Comparison of ENCODE assay signal across 10 cellular contexts in genomic region chr6:98880486-98880885, GRCh38. TPM values are rescaled to one million over a fixed set of nuclear protein-coding genes. Genes with fewer than 3 reads are reported as not detected.
A peak's percentile ranks its signal among the peaks of the same experiment; 100 is the strongest.
DNase-seq lines count a peak whose midpoint lies in the region; ATAC-seq and TF ChIP-seq lines count a peak whose summit lies in the region.
"Had no signal": no experiment of that assay in that cellular context is flagged by ENCODE, and none has a peak within 500 bp of the region (broad histone marks: within the 10 kb centered on the region; RNA-seq: fewer than 3 reads in every experiment).

No MANE protein-coding gene starts in this region.

- no peak for TF ChIP-seq CTCF in tibial nerve (IDR thresholded peaks at IDR 0.05)
- TF ChIP-seq CTCF in transverse colon (IDR thresholded peaks at IDR 0.05): no peak

- H3K4me3 ChIP-seq in tibial nerve (no peak overlapping the region), transverse colon (no peak overlapping the region)

- H3K4me1 ChIP-seq in tibial nerve: peaks cover 0 to 11% (median 0%) of the 10 kb centered on the region in 4 donors
- no peaks in the 10 kb centered on the region for H3K4me1 ChIP-seq in transverse colon

- no peaks in the 10 kb centered on the region for H3K27me3 ChIP-seq in tibial nerve
- no peaks in the 10 kb centered on the region for H3K27me3 ChIP-seq in transverse colon

- peak; percentile 14 for DNase-seq in NCI-H774 (lab: John Stamatoyannopoulos, UW)
- no peak for DNase-seq in ureter (ENCODE audit: low spot score)
- DNase-seq in tibial nerve (ENCODE audit: low spot score in 2 of 2): no peak
- DNase-seq in NCI-H1092 treated with DMSO at 0.1 percent for 48 hours (lab: John Stamatoyannopoulos, UW): no peak
- DNase-seq in transverse colon: no peak
- DNase-seq: islet precursor cell had no signal

- in situ Hi-C loops in transverse colon (cut with MboI; ENCODE audit: low pct_ligation_motif_present in 1 of 4, low pct_unique_long_range_greater_than_20kb in 1 of 4, low sequenced_read_pairs in 3 of 4): no loop called here

- no peak for TF ChIP-seq POLR2A in tibial nerve (IDR thresholded peaks at IDR 0.05)
- TF ChIP-seq POLR2A in transverse colon (IDR thresholded peaks at IDR 0.05): no peak

- TF ChIP-seq EP300 in tibial nerve (IDR thresholded peaks at IDR 0.05) (no peak), transverse colon (IDR thresholded peaks at IDR 0.05; ENCODE audit: low read depth) (no peak)

- H3K27ac ChIP-seq in tibial nerve: no peak overlapping the region
- no peak overlapping the region for H3K27ac ChIP-seq in transverse colon

- H3K36me3 ChIP-seq in tibial nerve: peaks cover 0 to 32% (median 0%) of the 10 kb centered on the region in 3 donors
- H3K36me3 ChIP-seq in transverse colon: peaks cover 0 to 12% (median under 1%) of the 10 kb centered on the region in 4 donors

- H3K9me3 ChIP-seq in tibial nerve (no peaks in the 10 kb centered on the region), transverse colon (no peaks in the 10 kb centered on the region)

- ATAC-seq in GM18508 (IDR thresholded peaks at IDR 0.05; ENCODE audit: insufficient read depth, unreplicated experiment): peak; percentile 90
- peak; percentile 64 for ATAC-seq in GM19468 (IDR thresholded peaks at IDR 0.05; ENCODE audit: extremely low read depth, unreplicated experiment)
- peak; percentile 78 for ATAC-seq in HG03064 (IDR thresholded peaks at IDR 0.05; ENCODE audit: low read depth, unreplicated experiment)

- intact Hi-C loops in transverse colon (cut with DNase I; ENCODE audit: low total_unique reads): no loop called here

RNA-seq across cellular contexts. Expression of gene POU3F2, which starts 46.1 kb away (rescaled TPM):
- total RNA-seq in ureter: not detected
- total RNA-seq in tibial nerve: 1 to 10 TPM; 1.8 to 4.4 (median 3.6) TPM
- not detected for total RNA-seq in transverse colon
- total RNA-seq: pulmonary artery endothelial cell had no signal
